ENCODE assay signal across 19 cellular contexts in the genomic region with DNA sequence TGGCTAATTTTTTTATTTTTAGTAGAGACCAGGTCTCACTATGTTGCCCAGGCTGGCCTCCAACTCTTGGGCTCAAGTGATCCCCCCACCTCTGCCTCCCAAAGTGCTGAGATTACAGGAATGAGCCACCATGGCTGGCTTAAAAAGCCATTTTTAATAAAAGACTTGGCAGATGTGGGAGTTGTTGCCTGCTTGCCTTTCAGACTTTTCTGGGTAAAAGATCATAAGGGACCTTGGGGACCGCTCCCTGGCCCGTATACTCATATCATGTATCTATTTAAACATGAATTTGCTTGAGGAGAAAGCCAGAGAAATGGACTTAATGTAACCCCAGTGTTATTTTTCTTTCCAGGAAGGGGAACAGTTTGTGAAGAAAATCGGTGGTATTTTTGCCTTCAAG. TPM values are rescaled to one million over a fixed set of nuclear protein-coding genes. Genes with fewer than 3 reads are reported as not detected.
DNase-seq lines count a peak whose midpoint lies in the region; ATAC-seq and TF ChIP-seq lines count a peak whose summit lies in the region.
"Had no signal": no experiment of that assay in that cellular context is flagged by ENCODE, and none has a peak within 500 bp of the region (broad histone marks: within the 10 kb centered on the region; RNA-seq: fewer than 3 reads in every experiment).

No MANE protein-coding gene starts in this region.

- 65% methylated on average over 3 of the region's 3 CpGs for WGBS in right cardiac atrium
- WGBS in thyroid gland, 2 donors, result 84 to 85% methylated on average over 3 of the region's 3 CpGs

- H3K9me3 ChIP-seq in right cardiac atrium (ENCODE audit: control insufficient read depth, low read length), result no peaks in the 10 kb centered on the region
- H3K9me3 ChIP-seq in thyroid gland, result no peaks in the 10 kb centered on the region

- no peak for TF ChIP-seq CTCF in thyroid gland (IDR thresholded peaks at IDR 0.05)

- DNase-seq in right cardiac atrium (peak; percentile 31 to 78 (median 53)), left ventricle myocardium superior (no peak), sciatic nerve (ENCODE audit: low spot score) (peak; percentile 63), thyroid gland (no peak), DMS 273 (lab: John Stamatoyannopoulos, UW; ENCODE audit: unreplicated experiment) (no peak), UCSD-AML1 (lab: John Stamatoyannopoulos, UW; ENCODE audit: unreplicated experiment) (no peak)
- DNase-seq: C1 segment of cervical spinal cord; Calu3; CD4-positive, alpha-beta memory T cell; COR-L47; DMS79; EL; GDM1; H9 had no signal

- H3K36me3 ChIP-seq in thyroid gland, result peaks cover 5 to 10% of the 10 kb centered on the region in 2 donors

- H3K27ac ChIP-seq in right cardiac atrium (ENCODE audit: low read length), result no peak overlapping the region
- peak overlapping the region in 2 of 3 donors; percentile 27 to 34 for H3K27ac ChIP-seq in thyroid gland

- H3K4me3 ChIP-seq in right cardiac atrium (ENCODE audit: low read length) (no peak overlapping the region), thyroid gland (replicated peaks in 1 of 3) (no peak overlapping the region)
- H3K4me3 ChIP-seq: GM12878, GM23338 had no signal

- no peak for TF ChIP-seq POLR2A in thyroid gland (IDR thresholded peaks at IDR 0.05)

- intact Hi-C loops in right cardiac atrium (cut with DNase I), result no loop called here
- intact Hi-C loops in left ventricle myocardium superior (cut with micrococcal nuclease), result no loop called here
- intact Hi-C loops in sciatic nerve (cut with DNase I), result no loop called here
- intact Hi-C loops in thyroid gland (cut with DNase I), result no loop called here

- H3K4me1 ChIP-seq in right cardiac atrium (ENCODE audit: control insufficient read depth, insufficient read depth, low read length), result peaks cover 1% of the 10 kb centered on the region
- peaks cover 0 to 3% of the 10 kb centered on the region in 2 donors for H3K4me1 ChIP-seq in thyroid gland

- ATAC-seq in right cardiac atrium (peak in 1 of 2 donors; percentile 57), left ventricle myocardium superior (no peak), sciatic nerve (peak; percentile 89)
- ATAC-seq: GM12878, GM23338, HCT116 had no signal

- H3K27me3 ChIP-seq in right cardiac atrium (ENCODE audit: control insufficient read depth, insufficient read depth) (no peaks in the 10 kb centered on the region), thyroid gland (no peaks in the 10 kb centered on the region)

RNA-seq across cellular contexts. Expression of a gene that starts 23.4 kb away (rescaled TPM):
- total RNA-seq in right cardiac atrium (10 to 100 TPM; 36.5 to 62.4 (median 48.9) TPM), left ventricle myocardium superior (19.4 TPM), sciatic nerve (222 TPM), thyroid gland (100 to 1,000 TPM in 2 of 4 donors, 10 to 100 TPM in 2; 80.8 to 125 (median 101) TPM)
- polyA plus RNA-seq in right cardiac atrium, result 40.7 TPM
- total RNA-seq: A172; A673; Calu3; CD4-positive, alpha-beta memory T cell had no signal
- polyA plus RNA-seq: CD4-positive, alpha-beta memory T cell; GM12878 had no signal

Comparison
In these comparisons a context has a peak if more than half of its experiments do, and no peak if none do; other contexts are left out.
1. DNase-seq: peak in right cardiac atrium (3 of 3) and sciatic nerve (single experiment); none in left ventricle myocardium superior (single experiment), thyroid gland (0 of 2), DMS 273 (single experiment) and UCSD-AML1 (single experiment).